8 cellular contexts compared by ENCODE assay signal in the genomic region with DNA sequence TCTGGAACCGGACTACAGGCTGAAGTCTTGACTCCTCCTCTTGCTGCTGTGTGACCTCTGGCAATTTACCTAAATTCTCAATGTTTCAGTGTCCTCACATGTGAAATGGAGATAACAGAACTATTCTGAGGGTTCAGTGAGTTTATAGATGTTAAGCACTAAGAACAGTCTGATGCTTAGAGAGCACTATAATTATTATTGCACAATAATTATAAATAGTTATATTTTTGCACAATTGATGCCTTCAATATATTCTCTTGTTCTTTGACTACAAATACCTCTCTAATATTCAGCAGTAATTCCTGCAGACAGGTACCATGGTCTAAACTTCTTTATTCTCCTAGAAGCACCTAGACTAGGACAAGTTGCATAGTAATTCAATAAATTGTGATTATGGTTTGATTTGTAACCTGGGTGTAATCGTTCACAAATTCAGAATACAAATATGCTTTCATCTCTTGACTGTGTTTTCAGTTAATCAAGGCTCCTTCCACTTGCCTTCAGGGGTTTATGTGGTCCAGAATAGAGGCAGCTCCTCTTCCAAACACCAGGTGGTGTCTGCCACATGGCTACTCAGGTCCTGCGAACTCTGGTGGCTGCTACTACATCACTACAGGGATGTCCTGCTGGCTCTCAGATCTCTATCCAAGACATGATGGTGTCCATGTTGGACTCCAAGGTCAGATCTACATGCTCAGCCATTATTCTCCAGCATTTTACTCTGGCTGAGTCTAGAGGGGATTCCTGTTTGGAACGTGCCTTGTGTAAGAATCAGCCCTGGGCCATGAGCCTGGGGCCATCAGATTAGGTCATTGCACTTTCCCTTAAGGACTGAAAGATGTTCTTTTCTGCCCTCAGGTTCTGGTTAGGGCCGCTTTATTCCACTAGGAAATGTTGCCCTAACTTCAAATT.
DNase-seq lines count a peak whose midpoint lies in the region; ATAC-seq, FAIRE-seq and TF ChIP-seq lines count a peak whose summit lies in the region.

No MANE protein-coding gene starts in this region.

- H3K4me1 ChIP-seq in BE2C, result no peaks in the 10 kb centered on the region
- no peaks in the 10 kb centered on the region for H3K4me1 ChIP-seq in kidney (ENCODE audit: control insufficient read depth in 1 of 2, insufficient read depth in 1 of 2, low read depth in 1 of 2, low read length in 2 of 2)

- H3K4me3 ChIP-seq in BE2C (ENCODE audit: low read depth, low read length) (no peak overlapping the region), kidney (ENCODE audit: low read length in 2 of 2) (no peak overlapping the region)

- H3K9me3 ChIP-seq in BE2C (no peaks in the 10 kb centered on the region), kidney (ENCODE audit: control insufficient read depth in 1 of 2, low read length in 2 of 2) (no peaks in the 10 kb centered on the region)

- H3K27me3 ChIP-seq in BE2C, result 0 out of 2 replicates have a peak, but pooled peaks cover 3% of the 10 kb centered on the region

- DNase-seq in BE2C (peak; percentile 20), HK-2 (ENCODE audit: unreplicated experiment) (peak; percentile 10), dermis blood vessel endothelial cell (peak; percentile 5), kidney (no peak)
- no peak for DNase-seq in effector CD4-positive, alpha-beta T cell
- DNase-seq in stimulated activated CD4-positive, alpha-beta T cell treated with anti-CD3 and anti-CD28 coated beads, Interleukin-4, amount 100 ng/mL, for 24 hours, result no peak
- DNase-seq in stimulated activated naive CD8-positive, alpha-beta T cell treated with anti-CD3 and anti-CD28 coated beads, Interleukin-15, Interleukin-2, amounts not matched to agents 100 U/mL and 50 U/mL, for 24 hours, result no peak

- peak; percentile 48 for ATAC-seq in GM19397 (IDR thresholded peaks at IDR 0.05; ENCODE audit: unreplicated experiment)
- no peak for ATAC-seq in stimulated activated naive CD8-positive, alpha-beta T cell treated with anti-CD3 and anti-CD28 coated beads, Interleukin-15, Interleukin-2, amounts not matched to agents 100 U/mL and 50 U/mL, for 24 hours

- no peak for FAIRE-seq in kidney (lab: Jason Lieb, UNC)

- H3K36me3 ChIP-seq in BE2C (no peaks in the 10 kb centered on the region), kidney (ENCODE audit: control insufficient read depth in 1 of 2, insufficient read depth in 2 of 2, low read length in 2 of 2) (no peaks in the 10 kb centered on the region)

- H3K9ac ChIP-seq in kidney (ENCODE audit: low read length in 2 of 2), result no peak overlapping the region

- H3K27ac ChIP-seq in kidney (ENCODE audit: low read depth in 2 of 2, low read length in 2 of 2), result no peak overlapping the region

- intact Hi-C loops in kidney (cut with DNase I), result no loop called here

- peak; percentile 55 for TF ChIP-seq CTCF in BE2C (IDR thresholded peaks at IDR 0.05; ENCODE audit: low read depth, low read length)
- no peak for TF ChIP-seq CTCF in kidney (IDR thresholded peaks at IDR 0.05; ENCODE audit: borderline replicate concordance, extremely low read depth, insufficient read depth)

Comparison
In these comparisons a context has a peak if more than half of its experiments do, and no peak if none do; other contexts are left out.
1. DNase-seq: peak in BE2C (single experiment), HK-2 (single experiment) and dermis blood vessel endothelial cell (single experiment); none in effector CD4-positive, alpha-beta T cell (single experiment), stimulated activated CD4-positive, alpha-beta T cell treated with anti-CD3 and anti-CD28 coated beads, Interleukin-4, amount 100 ng/mL, for 24 hours (single experiment), stimulated activated naive CD8-positive, alpha-beta T cell treated with anti-CD3 and anti-CD28 coated beads, Interleukin-15, Interleukin-2, amounts not matched to agents 100 U/mL and 50 U/mL, for 24 hours (single experiment) and kidney (single experiment).